In the genomic region with DNA sequence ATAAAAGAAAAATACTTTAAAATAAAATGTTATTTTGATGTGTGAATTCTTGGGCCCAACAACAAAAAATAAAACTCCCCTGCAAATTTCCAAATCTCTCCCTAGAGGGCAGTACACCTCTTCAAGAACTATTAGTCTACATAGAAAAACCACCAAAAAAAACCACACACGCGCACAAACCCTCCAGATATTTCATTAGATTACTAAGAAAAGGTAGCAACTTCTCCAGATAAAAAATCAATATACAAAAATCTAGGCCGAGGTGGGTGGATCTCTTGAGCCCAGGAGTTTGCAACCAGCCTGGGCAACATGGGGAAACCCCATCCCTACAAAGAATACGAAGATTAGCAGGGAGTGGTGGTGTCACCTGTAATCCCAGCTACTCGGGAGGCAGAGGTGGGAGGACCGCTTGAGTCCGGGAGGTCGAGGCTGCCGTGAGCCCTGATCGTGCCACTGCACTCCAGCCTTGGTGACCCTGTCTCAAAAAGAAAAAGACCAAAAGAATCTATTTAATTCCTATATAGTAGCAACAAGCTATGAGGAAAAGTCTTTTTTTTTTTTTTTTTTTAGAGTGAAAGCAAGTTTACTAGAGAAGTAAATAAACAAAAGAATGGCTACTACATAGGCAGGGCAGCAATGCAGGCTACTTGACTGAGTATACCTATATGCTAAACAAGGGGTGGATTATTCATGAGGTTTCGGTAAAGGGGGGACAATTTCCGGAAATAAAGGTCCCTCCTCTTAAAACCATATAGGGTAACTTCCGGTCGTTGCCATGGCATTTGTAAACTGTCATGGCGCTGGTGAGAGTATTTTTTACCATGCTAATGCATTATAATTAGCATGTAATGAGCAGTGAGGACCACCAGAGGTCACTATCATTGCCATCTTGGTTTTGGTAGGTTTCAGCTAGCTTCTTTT, we compare ENCODE assay signal across 8 cellular contexts.
DNase-seq lines count a peak whose midpoint lies in the region; ATAC-seq and TF ChIP-seq lines count a peak whose summit lies in the region.

No MANE protein-coding gene starts in this region.

- TF ChIP-seq CTCF in AG10803 (conservative IDR thresholded peaks at IDR 0.05; ENCODE audit: low read length) (peak; percentile 72), coronary artery (IDR thresholded peaks at IDR 0.05) (peak; percentile 70)

- peak overlapping the region; percentile 57 for H3K4me3 ChIP-seq in AG10803 (ENCODE audit: low read length)
- H3K4me3 ChIP-seq in coronary artery, result peak overlapping the region; percentile 67

- peak; percentile 68 for ATAC-seq in GM18873 (IDR thresholded peaks at IDR 0.05; ENCODE audit: low FRiP score, unreplicated experiment)
- ATAC-seq in HG03196 (IDR thresholded peaks at IDR 0.05; ENCODE audit: unreplicated experiment), result peak; percentile 87

- H3K27ac ChIP-seq in coronary artery, result peak overlapping the region in 1 of 2 donors; percentile 32

- DNase-seq in AG10803 (ENCODE audit: low read depth) (peak; percentile 90), NCI-H226 (peak; percentile 81), coronary artery (ENCODE audit: low spot score) (no peak), left kidney (ENCODE audit: low read depth, low spot score) (peak; percentile 97)
- peak in 3 of 4 experiments; percentile 42 to 61 (median 58) for DNase-seq in activated CD4-positive, CD25-positive, alpha-beta regulatory T cell (lab: John Stamatoyannopoulos, UW)
- DNase-seq in stimulated activated CD4-positive, alpha-beta T cell treated with anti-CD3 and anti-CD28 coated beads, Interleukin-2, amount 100 ng/mL, for 24 hours, result peak; percentile 57 to 79
